Comparison of ENCODE assay signal across 1 cellular context in the genomic region with DNA sequence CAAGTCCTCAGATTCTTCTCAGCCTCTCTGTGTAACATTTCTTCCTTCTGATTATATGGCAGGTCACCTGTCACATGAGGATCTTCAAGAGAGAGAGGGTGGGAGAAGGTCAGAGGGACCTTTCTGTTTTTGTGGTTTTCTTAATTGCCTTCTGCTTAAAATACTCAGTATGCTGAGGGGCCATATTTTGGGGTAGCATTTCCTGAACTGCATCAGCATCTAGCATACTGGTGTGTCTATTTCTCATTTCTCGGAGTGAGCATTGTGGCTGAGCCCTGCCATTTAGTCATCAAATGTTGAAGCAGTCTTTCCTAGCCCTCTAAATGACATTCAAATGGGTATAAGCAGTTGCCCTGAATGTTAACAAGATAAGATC.
TF ChIP-seq lines count a peak whose summit lies in the region.

No MANE protein-coding gene starts in this region.

TF ChIP-seq in GM12878, 131 proteins besides CTCF, POLR2A, EP300 and RAD21 (continued from another document and continues in another):
- TF ChIP-seq, protein P1, sequence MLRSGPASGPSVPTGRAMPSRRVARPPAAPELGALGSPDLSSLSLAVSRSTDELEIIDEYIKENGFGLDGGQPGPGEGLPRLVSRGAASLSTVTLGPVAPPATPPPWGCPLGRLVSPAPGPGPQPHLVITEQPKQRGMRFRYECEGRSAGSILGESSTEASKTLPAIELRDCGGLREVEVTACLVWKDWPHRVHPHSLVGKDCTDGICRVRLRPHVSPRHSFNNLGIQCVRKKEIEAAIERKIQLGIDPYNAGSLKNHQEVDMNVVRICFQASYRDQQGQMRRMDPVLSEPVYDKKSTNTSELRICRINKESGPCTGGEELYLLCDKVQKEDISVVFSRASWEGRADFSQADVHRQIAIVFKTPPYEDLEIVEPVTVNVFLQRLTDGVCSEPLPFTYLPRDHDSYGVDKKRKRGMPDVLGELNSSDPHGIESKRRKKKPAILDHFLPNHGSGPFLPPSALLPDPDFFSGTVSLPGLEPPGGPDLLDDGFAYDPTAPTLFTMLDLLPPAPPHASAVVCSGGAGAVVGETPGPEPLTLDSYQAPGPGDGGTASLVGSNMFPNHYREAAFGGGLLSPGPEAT (IDR thresholded peaks at IDR 0.05; ENCODE audit: low read depth), result peak; percentile 44; the same call in 1 of the 2 replicates
- TF ChIP-seq SMC3 (IDR thresholded peaks at IDR 0.05; ENCODE audit: borderline replicate concordance, low read length), result no peak
- TF ChIP-seq NR2C1 (IDR thresholded peaks at IDR 0.05), result peak; percentile 12; the same call in 1 of the 2 replicates
- TF ChIP-seq NKRF (conservative IDR thresholded peaks at IDR 0.05), result no peak
- no peak for TF ChIP-seq NFYA (IDR thresholded peaks at IDR 0.05; ENCODE audit: borderline replicate concordance, low read depth, low read length)
- TF ChIP-seq, protein P2, sequence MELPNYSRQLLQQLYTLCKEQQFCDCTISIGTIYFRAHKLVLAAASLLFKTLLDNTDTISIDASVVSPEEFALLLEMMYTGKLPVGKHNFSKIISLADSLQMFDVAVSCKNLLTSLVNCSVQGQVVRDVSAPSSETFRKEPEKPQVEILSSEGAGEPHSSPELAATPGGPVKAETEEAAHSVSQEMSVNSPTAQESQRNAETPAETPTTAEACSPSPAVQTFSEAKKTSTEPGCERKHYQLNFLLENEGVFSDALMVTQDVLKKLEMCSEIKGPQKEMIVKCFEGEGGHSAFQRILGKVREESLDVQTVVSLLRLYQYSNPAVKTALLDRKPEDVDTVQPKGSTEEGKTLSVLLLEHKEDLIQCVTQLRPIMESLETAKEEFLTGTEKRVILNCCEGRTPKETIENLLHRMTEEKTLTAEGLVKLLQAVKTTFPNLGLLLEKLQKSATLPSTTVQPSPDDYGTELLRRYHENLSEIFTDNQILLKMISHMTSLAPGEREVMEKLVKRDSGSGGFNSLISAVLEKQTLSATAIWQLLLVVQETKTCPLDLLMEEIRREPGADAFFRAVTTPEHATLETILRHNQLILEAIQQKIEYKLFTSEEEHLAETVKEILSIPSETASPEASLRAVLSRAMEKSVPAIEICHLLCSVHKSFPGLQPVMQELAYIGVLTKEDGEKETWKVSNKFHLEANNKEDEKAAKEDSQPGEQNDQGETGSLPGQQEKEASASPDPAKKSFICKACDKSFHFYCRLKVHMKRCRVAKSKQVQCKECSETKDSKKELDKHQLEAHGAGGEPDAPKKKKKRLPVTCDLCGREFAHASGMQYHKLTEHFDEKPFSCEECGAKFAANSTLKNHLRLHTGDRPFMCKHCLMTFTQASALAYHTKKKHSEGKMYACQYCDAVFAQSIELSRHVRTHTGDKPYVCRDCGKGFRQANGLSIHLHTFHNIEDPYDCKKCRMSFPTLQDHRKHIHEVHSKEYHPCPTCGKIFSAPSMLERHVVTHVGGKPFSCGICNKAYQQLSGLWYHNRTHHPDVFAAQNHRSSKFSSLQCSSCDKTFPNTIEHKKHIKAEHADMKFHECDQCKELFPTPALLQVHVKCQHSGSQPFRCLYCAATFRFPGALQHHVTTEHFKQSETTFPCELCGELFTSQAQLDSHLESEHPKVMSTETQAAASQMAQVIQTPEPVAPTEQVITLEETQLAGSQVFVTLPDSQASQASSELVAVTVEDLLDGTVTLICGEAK (IDR thresholded peaks at IDR 0.05; ENCODE audit: borderline replicate concordance), result no peak
- TF ChIP-seq RUNX3 (IDR thresholded peaks at IDR 0.05; ENCODE audit: low read length), result peak; percentile 91
- TF ChIP-seq BCL11A (IDR thresholded peaks at IDR 0.05; ENCODE audit: low read depth, low read length), result peak; percentile 64
- TF ChIP-seq NRF1 (conservative IDR thresholded peaks at IDR 0.05; ENCODE audit: low read depth, low read length), result no peak
- TF ChIP-seq YY1 (IDR thresholded peaks at IDR 0.05; ENCODE audit: low read depth, low read length), result 0 out of 2 replicates have a peak, but pooled peaks have one; percentile 37
- no peak for TF ChIP-seq TBL1XR1 (IDR thresholded peaks at IDR 0.05; ENCODE audit: low read depth, low read length)
- TF ChIP-seq NR2C2 (IDR thresholded peaks at IDR 0.05; ENCODE audit: borderline replicate concordance, control insufficient read depth, insufficient read length, low read depth), result no peak
- TF ChIP-seq NBN (IDR thresholded peaks at IDR 0.05), result peak; percentile 59; the same call in 1 of the 2 replicates
- TF ChIP-seq PKNOX1 (IDR thresholded peaks at IDR 0.05), result peak; percentile 56
- TF ChIP-seq, protein P3, sequence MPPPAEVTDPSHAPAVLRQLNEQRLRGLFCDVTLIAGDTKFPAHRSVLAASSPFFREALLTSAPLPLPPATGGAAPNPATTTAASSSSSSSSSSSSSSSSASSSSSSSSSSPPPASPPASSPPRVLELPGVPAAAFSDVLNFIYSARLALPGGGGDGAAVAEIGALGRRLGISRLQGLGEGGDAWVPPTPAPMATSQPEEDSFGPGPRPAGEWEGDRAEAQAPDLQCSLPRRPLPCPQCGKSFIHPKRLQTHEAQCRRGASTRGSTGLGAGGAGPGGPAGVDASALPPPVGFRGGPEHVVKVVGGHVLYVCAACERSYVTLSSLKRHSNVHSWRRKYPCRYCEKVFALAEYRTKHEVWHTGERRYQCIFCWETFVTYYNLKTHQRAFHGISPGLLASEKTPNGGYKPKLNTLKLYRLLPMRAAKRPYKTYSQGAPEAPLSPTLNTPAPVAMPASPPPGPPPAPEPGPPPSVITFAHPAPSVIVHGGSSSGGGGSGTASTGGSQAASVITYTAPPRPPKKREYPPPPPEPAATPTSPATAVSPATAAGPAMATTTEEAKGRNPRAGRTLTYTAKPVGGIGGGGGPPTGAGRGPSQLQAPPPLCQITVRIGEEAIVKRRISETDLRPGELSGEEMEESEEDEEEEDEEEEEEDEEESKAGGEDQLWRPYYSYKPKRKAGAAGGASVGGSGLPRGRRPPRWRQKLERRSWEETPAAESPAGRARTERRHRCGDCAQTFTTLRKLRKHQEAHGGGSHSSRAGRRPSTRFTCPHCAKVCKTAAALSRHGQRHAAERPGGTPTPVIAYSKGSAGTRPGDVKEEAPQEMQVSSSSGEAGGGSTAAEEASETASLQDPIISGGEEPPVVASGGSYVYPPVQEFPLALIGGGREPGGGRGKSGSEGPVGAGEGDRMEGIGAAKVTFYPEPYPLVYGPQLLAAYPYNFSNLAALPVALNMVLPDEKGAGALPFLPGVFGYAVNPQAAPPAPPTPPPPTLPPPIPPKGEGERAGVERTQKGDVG (CRISPR knock-in tag; IDR thresholded peaks at IDR 0.05), result no peak
- TF ChIP-seq YBX1 (IDR thresholded peaks at IDR 0.05), result no peak
- no peak for TF ChIP-seq KDM1A (IDR thresholded peaks at IDR 0.05; ENCODE audit: borderline replicate concordance)
- TF ChIP-seq MTA3 (IDR thresholded peaks at IDR 0.05; ENCODE audit: borderline replicate concordance, low read length), result no peak
- TF ChIP-seq, protein P4, sequence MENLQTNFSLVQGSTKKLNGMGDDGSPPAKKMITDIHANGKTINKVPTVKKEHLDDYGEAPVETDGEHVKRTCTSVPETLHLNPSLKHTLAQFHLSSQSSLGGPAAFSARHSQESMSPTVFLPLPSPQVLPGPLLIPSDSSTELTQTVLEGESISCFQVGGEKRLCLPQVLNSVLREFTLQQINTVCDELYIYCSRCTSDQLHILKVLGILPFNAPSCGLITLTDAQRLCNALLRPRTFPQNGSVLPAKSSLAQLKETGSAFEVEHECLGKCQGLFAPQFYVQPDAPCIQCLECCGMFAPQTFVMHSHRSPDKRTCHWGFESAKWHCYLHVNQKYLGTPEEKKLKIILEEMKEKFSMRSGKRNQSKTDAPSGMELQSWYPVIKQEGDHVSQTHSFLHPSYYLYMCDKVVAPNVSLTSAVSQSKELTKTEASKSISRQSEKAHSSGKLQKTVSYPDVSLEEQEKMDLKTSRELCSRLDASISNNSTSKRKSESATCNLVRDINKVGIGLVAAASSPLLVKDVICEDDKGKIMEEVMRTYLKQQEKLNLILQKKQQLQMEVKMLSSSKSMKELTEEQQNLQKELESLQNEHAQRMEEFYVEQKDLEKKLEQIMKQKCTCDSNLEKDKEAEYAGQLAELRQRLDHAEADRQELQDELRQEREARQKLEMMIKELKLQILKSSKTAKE (IDR thresholded peaks at IDR 0.05; ENCODE audit: low read depth, poor library complexity, severe bottlenecking), result no peak
- TF ChIP-seq NR2F1 (conservative IDR thresholded peaks at IDR 0.05), result peak; percentile 84
- no peak for TF ChIP-seq CHD4 (IDR thresholded peaks at IDR 0.05)
- TF ChIP-seq ATF7 (IDR thresholded peaks at IDR 0.05; ENCODE audit: low read depth), result peak; percentile 46; the same call in 1 of the 2 replicates
- no peak for TF ChIP-seq GATAD2B (conservative IDR thresholded peaks at IDR 0.05; ENCODE audit: low read depth)
- TF ChIP-seq, protein P5, sequence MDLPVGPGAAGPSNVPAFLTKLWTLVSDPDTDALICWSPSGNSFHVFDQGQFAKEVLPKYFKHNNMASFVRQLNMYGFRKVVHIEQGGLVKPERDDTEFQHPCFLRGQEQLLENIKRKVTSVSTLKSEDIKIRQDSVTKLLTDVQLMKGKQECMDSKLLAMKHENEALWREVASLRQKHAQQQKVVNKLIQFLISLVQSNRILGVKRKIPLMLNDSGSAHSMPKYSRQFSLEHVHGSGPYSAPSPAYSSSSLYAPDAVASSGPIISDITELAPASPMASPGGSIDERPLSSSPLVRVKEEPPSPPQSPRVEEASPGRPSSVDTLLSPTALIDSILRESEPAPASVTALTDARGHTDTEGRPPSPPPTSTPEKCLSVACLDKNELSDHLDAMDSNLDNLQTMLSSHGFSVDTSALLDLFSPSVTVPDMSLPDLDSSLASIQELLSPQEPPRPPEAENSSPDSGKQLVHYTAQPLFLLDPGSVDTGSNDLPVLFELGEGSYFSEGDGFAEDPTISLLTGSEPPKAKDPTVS (IDR thresholded peaks at IDR 0.05; ENCODE audit: low read depth, low read length), result no peak
- TF ChIP-seq IKZF2 (IDR thresholded peaks at IDR 0.05), result peak; percentile 32 to 51; a peak in 2 of 4 replicates
- peak; percentile 61 for TF ChIP-seq RAD51 (IDR thresholded peaks at IDR 0.05)
- peak; percentile 56; the same call in 1 of the 2 replicates for TF ChIP-seq ZNF24 (IDR thresholded peaks at IDR 0.05)
- TF ChIP-seq FOS (IDR thresholded peaks at IDR 0.05; ENCODE audit: borderline replicate concordance, extremely low read depth, insufficient read length), result no peak
- TF ChIP-seq CHD2 (IDR thresholded peaks at IDR 0.05; ENCODE audit: borderline replicate concordance, low read depth, low read length), result no peak
- TF ChIP-seq, protein P6, sequence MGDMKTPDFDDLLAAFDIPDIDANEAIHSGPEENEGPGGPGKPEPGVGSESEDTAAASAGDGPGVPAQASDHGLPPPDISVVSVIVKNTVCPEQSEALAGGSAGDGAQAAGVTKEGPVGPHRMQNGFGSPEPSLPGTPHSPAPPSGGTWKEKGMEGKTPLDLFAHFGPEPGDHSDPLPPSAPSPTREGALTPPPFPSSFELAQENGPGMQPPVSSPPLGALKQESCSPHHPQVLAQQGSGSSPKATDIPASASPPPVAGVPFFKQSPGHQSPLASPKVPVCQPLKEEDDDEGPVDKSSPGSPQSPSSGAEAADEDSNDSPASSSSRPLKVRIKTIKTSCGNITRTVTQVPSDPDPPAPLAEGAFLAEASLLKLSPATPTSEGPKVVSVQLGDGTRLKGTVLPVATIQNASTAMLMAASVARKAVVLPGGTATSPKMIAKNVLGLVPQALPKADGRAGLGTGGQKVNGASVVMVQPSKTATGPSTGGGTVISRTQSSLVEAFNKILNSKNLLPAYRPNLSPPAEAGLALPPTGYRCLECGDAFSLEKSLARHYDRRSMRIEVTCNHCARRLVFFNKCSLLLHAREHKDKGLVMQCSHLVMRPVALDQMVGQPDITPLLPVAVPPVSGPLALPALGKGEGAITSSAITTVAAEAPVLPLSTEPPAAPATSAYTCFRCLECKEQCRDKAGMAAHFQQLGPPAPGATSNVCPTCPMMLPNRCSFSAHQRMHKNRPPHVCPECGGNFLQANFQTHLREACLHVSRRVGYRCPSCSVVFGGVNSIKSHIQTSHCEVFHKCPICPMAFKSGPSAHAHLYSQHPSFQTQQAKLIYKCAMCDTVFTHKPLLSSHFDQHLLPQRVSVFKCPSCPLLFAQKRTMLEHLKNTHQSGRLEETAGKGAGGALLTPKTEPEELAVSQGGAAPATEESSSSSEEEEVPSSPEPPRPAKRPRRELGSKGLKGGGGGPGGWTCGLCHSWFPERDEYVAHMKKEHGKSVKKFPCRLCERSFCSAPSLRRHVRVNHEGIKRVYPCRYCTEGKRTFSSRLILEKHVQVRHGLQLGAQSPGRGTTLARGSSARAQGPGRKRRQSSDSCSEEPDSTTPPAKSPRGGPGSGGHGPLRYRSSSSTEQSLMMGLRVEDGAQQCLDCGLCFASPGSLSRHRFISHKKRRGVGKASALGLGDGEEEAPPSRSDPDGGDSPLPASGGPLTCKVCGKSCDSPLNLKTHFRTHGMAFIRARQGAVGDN (IDR thresholded peaks at IDR 0.05), result no peak; the same call in 1 of the 2 replicates
- TF ChIP-seq JUND (IDR thresholded peaks at IDR 0.05; ENCODE audit: low read depth, low read length), result no peak
- no peak for TF ChIP-seq SREBF2 (IDR thresholded peaks at IDR 0.05; ENCODE audit: low read length)
- TF ChIP-seq SIN3A (IDR thresholded peaks at IDR 0.05; ENCODE audit: low read depth, low read length), result no peak
- TF ChIP-seq BHLHE40 (IDR thresholded peaks at IDR 0.05; ENCODE audit: borderline replicate concordance in 1 of 2, low read depth in 2 of 2, low read length in 1 of 2), result peak in 1 of 2 experiments; percentile 64; a peak in 2 of 4 replicates
- TF ChIP-seq CREB1 (IDR thresholded peaks at IDR 0.05; ENCODE audit: low read depth), result no peak
- TF ChIP-seq BMI1 (IDR thresholded peaks at IDR 0.05; ENCODE audit: borderline replicate concordance), result no peak
- TF ChIP-seq POU2F2 (IDR thresholded peaks at IDR 0.05; ENCODE audit: borderline replicate concordance, low read depth, low read length), result no peak
- no peak for TF ChIP-seq RCOR1 (conservative IDR thresholded peaks at IDR 0.05; ENCODE audit: low read depth, low read length)
- peak; percentile 88 for TF ChIP-seq MTA2 (IDR thresholded peaks at IDR 0.05; ENCODE audit: low read depth)
- TF ChIP-seq ZNF384 (IDR thresholded peaks at IDR 0.05; ENCODE audit: borderline replicate concordance, low read depth, low read length), result no peak
